8 cellular contexts compared by ENCODE assay signal in the genomic region with DNA sequence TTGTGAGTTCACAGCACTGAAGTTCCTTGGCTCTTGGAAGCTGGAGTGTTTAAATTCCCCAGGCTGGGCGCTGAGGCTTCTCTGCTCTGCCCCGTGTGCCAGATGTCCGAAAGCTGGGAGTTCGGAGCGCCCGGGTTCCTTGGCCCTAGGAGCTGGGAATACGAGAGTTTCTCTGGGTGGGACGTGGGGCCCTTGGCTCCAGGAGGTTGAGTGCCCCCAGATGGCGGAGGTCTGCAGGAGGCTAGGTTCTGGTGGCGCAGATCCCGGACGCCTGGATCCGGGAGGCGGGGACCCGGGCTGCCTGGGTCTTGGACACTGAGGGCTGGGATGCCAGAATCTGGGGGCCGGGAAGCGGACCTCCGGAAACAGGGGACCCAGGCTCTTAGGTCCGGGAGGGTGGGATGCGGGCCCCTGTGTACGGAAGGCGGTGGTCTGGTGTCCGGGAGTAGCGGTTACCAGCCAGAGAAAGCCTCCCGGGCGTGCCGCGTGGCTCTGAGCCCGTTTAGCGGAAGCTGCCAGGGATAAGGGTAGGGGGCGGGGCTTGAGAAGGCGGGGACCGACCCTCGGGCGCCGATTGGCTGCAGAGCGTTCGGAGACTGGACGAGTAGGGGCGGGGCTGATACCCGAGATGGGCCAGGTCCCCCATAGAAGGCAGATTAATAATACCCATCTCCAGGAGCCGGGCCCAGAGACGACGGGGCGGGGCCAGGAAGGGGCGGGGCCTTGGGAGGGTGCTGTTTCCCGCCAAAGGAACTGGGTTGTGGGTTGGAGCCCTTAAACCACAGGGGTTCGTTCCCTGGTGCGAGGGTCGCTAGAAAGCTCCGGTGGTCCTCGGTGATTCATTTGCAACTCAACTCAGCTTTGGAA. TPM values are rescaled to one million over a fixed set of nuclear protein-coding genes. Genes with fewer than 3 reads are reported as not detected.
DNase-seq lines count a peak whose midpoint lies in the region; ATAC-seq and TF ChIP-seq lines count a peak whose summit lies in the region.

A gene (minus strand): TSS at position 494 of the 867 bp plus-strand sequence. CDS start 629 bp downstream, outside the sequence.

- peak within 1 kb of the TSS; percentile 97 for H3K4me3 Mint-ChIP-seq in type B pancreatic cell

- intact Hi-C loops in heart left ventricle (cut with DNase I): loop anchor here in 2 of 10 donors (2.0 to 10.0 kb wide), 3 partner anchors 32 to 46 kb away; no protein-coding TSS in a partner anchor
- intact Hi-C loops in posterior cingulate gyrus (cut with DNase I): no loop called here

- peaks cover 3% of the 10 kb centered on the region for H3K36me3 Mint-ChIP-seq in type B pancreatic cell

- H3K9me3 Mint-ChIP-seq in type B pancreatic cell: peaks cover 4% of the 10 kb centered on the region

- peak within 1 kb of the TSS; percentile 49 to 95 (median 82) for H3K27ac ChIP-seq in heart left ventricle

- peaks cover 0 to 3% (median 0%) of the 10 kb centered on the region in 9 donors for H3K36me3 ChIP-seq in heart left ventricle

- peaks cover 0 to 49% (median 26%) of the 10 kb centered on the region in 12 donors for H3K4me1 ChIP-seq in heart left ventricle

- H3K4me1 Mint-ChIP-seq in type B pancreatic cell (ENCODE audit: unreplicated experiment): peaks cover 40% of the 10 kb centered on the region

- H3K27me3 Mint-ChIP-seq in type B pancreatic cell: no peaks in the 10 kb centered on the region

- H3K4me3 ChIP-seq in GM12864 (ENCODE audit: low read depth, low read length) (peak within 1 kb of the TSS; percentile 94), heart left ventricle (peak within 1 kb of the TSS; percentile 24 to 80 (median 64))

- TF ChIP-seq POLR2A in heart left ventricle (IDR thresholded peaks at IDR 0.05): peak; percentile 3 to 93

- ATAC-seq in HG02763 (IDR thresholded peaks at IDR 0.05; ENCODE audit: unreplicated experiment) (peak; percentile 57), heart left ventricle (peak; percentile 86 to 95 (median 94))

- WGBS in heart left ventricle, 4 donors: 1 to 3% (median 2%) methylated on average over 44 to 52 of the region's 52 CpGs

- H3K27me3 ChIP-seq in heart left ventricle: peaks cover 0 to 11% (median 0%) of the 10 kb centered on the region in 9 donors

- H3K27ac Mint-ChIP-seq in type B pancreatic cell: peak within 1 kb of the TSS; percentile 95

- TF ChIP-seq CTCF in GM12864 (IDR thresholded peaks at IDR 0.05; ENCODE audit: low read depth, low read length, missing control alignments) (no peak), heart left ventricle (IDR thresholded peaks at IDR 0.05) (peak in 1 of 12 donors; percentile 5), type B pancreatic cell (conservative IDR thresholded peaks at IDR 0.05) (no peak)

- DNase-seq in GM12864 (ENCODE audit: low read depth) (peak; percentile 90), NCI-H146 (lab: John Stamatoyannopoulos, UW) (peak; percentile 96), T follicular helper cell (ENCODE audit: low read depth) (peak; percentile 93), heart left ventricle (peak; percentile 95 to 98 (median 96)), posterior cingulate gyrus (peak; percentile 36 to 96 (median 74)), type B pancreatic cell (ENCODE audit: extremely low spot score, unreplicated experiment) (peak; percentile 98)
- DNase-seq in activated naive CD8-positive, alpha-beta T cell treated with anti-CD3 and anti-CD28 coated beads, Interleukin-2, amount 50 U/mL, for 16 hours (ENCODE audit: low read depth, low spot score): peak; percentile 99

- no peaks in the 10 kb centered on the region for H3K9me3 ChIP-seq in heart left ventricle

RNA-seq across cellular contexts. Expression of the gene that starts here (rescaled TPM):
- total RNA-seq in heart left ventricle (10 to 100 TPM in 4 of 9 donors, 1 to 10 TPM in 5; 3.7 to 22.4 (median 8.9) TPM), type B pancreatic cell (ENCODE audit: low replicate concordance) (91.4 and 137 TPM in 2 replicates)
- polyA plus RNA-seq in heart left ventricle: 10 to 100 TPM in 1 of 2 donors, 1 to 10 TPM in 1; 3.8 to 21.5 TPM

Comparison
In these comparisons a context has a peak if more than half of its experiments do, and no peak if none do; other contexts are left out.
1. Peak in every context shown above with its lines: DNase-seq, ATAC-seq, H3K4me3 ChIP-seq and H3K27ac ChIP-seq.